Comparison of ENCODE assay signal across 1 cellular context in the genomic region with DNA sequence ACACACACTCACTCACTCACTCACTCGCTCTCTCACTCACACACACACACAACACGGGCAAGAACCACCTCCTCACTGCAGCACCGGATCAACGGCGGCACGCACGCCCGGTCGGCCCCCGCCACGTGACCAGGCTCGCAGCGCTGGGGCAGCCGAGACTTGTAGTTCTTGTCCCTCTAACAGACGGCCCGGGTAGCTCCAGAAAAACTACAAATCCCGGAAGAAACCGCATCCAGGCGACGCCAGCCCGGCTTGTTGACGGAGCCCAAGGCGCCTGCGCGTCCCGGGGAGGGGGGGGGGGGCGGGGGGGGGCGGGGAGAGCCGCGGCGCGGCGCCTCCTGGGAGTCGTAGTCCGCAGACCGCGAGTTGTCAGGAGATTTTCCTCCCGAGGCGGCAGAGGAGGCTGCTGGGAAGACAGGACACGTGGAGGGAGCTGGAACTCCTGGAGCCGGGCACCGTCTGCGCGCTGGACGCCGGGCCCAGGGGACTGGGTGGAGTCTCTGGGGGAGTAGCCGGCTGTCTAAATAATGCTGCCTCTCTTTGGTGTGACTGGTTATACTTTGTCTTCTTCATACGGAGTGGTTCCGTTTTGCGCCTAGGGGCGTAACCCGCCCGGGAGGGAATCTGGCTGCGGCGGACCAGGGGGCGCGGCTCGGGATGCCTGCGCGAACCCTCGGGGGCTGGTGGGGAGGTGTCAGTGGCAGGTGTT.
TF ChIP-seq lines count a peak whose summit lies in the region.

A gene with protein sequence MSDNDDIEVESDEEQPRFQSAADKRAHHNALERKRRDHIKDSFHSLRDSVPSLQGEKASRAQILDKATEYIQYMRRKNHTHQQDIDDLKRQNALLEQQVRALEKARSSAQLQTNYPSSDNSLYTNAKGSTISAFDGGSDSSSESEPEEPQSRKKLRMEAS (minus strand): TSS at position 77 of the 709 bp plus-strand sequence. CDS start 178 bp downstream, outside the sequence.

TF ChIP-seq in SK-N-SH, 30 proteins besides CTCF, POLR2A, EP300 and RAD21 (continued from another document):
- peak; percentile 98 for TF ChIP-seq MAX (IDR thresholded peaks at IDR 0.05; ENCODE audit: low read depth)
- TF ChIP-seq YY1 (IDR thresholded peaks at IDR 0.05; ENCODE audit: low read depth) = no peak
- peak; percentile 84 for TF ChIP-seq SIN3A (IDR thresholded peaks at IDR 0.05; ENCODE audit: borderline replicate concordance, low read depth, low read length)
- no peak for TF ChIP-seq TEAD4 (IDR thresholded peaks at IDR 0.05; ENCODE audit: borderline replicate concordance, insufficient read depth)
- TF ChIP-seq MEF2A (IDR thresholded peaks at IDR 0.05; ENCODE audit: borderline replicate concordance, low read depth) = no peak
- peak; percentile 68 for TF ChIP-seq TAF1 (IDR thresholded peaks at IDR 0.05; ENCODE audit: borderline replicate concordance, low read depth, low read length)
- no peak for TF ChIP-seq ELF1 (IDR thresholded peaks at IDR 0.05)
- no peak for TF ChIP-seq FOXJ3 (CRISPR knock-in tag; IDR thresholded peaks at IDR 0.05)
- TF ChIP-seq IRF3 (IDR thresholded peaks at IDR 0.05; ENCODE audit: low read depth, low read length) = no peak
- no peak for TF ChIP-seq SMC3 (IDR thresholded peaks at IDR 0.05; ENCODE audit: low read depth, low read length)
- TF ChIP-seq USF1 (IDR thresholded peaks at IDR 0.05; ENCODE audit: borderline replicate concordance, low read depth) = peak; percentile 98
